1 cellular context compared by ENCODE assay signal in genomic region chr2:209473930-209474419, GRCh38.
TF ChIP-seq lines count a peak whose summit lies in the region.

No MANE protein-coding gene starts in this region.

TF ChIP-seq in HEK293, 187 proteins besides CTCF, POLR2A, EP300 and RAD21 (continued from another document and continues in another):
- TF ChIP-seq, protein P1, sequence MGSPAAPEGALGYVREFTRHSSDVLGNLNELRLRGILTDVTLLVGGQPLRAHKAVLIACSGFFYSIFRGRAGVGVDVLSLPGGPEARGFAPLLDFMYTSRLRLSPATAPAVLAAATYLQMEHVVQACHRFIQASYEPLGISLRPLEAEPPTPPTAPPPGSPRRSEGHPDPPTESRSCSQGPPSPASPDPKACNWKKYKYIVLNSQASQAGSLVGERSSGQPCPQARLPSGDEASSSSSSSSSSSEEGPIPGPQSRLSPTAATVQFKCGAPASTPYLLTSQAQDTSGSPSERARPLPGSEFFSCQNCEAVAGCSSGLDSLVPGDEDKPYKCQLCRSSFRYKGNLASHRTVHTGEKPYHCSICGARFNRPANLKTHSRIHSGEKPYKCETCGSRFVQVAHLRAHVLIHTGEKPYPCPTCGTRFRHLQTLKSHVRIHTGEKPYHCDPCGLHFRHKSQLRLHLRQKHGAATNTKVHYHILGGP (tag by site-specific recombination; IDR thresholded peaks at IDR 0.05) = peak; percentile 80
- peak; percentile 91 for TF ChIP-seq PRDM6 (tag by site-specific recombination; IDR thresholded peaks at IDR 0.05)
- TF ChIP-seq PRDM4 (tag by site-specific recombination; IDR thresholded peaks at IDR 0.05) = peak; percentile 84
- TF ChIP-seq ZNF514 (tag by site-specific recombination; IDR thresholded peaks at IDR 0.05) = no peak
- TF ChIP-seq ZNF362 (tag by site-specific recombination; IDR thresholded peaks at IDR 0.05) = peak; percentile 72; the same call in 1 of the 2 replicates
- peak; percentile 22 for TF ChIP-seq SETDB1 (IDR thresholded peaks at IDR 0.05; ENCODE audit: insufficient read length, low read length)
- TF ChIP-seq, protein P2, sequence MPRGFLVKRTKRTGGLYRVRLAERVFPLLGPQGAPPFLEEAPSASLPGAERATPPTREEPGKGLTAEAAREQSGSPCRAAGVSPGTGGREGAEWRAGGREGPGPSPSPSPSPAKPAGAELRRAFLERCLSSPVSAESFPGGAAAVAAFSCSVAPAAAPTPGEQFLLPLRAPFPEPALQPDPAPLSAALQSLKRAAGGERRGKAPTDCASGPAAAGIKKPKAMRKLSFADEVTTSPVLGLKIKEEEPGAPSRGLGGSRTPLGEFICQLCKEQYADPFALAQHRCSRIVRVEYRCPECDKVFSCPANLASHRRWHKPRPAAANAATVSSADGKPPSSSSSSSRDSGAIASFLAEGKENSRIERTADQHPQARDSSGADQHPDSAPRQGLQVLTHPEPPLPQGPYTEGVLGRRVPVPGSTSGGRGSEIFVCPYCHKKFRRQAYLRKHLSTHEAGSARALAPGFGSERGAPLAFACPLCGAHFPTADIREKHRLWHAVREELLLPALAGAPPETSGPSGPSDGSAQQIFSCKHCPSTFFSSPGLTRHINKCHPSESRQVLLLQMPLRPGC (tag by site-specific recombination; IDR thresholded peaks at IDR 0.05) = peak; percentile 80; the same call in 1 of the 2 replicates
- peak; percentile 99 for TF ChIP-seq GFI1B (tag by site-specific recombination; IDR thresholded peaks at IDR 0.05)
- TF ChIP-seq ZNF560 (tag by site-specific recombination; IDR thresholded peaks at IDR 0.05; ENCODE audit: borderline replicate concordance) = no peak
- peak; percentile 94 for TF ChIP-seq ZNF843 (tag by site-specific recombination; IDR thresholded peaks at IDR 0.05)
- peak; percentile 89 for TF ChIP-seq ZBTB17 (tag by site-specific recombination; IDR thresholded peaks at IDR 0.05)
- 0 out of 2 replicates have a peak, but pooled peaks have one; percentile 22 for TF ChIP-seq ZNF18 (tag by site-specific recombination; IDR thresholded peaks at IDR 0.05)
- TF ChIP-seq SP7 (tag by site-specific recombination; IDR thresholded peaks at IDR 0.05) = peak; percentile 91
- no peak for TF ChIP-seq GLI4 (tag by site-specific recombination; IDR thresholded peaks at IDR 0.05)
- TF ChIP-seq ZNF37A (tag by site-specific recombination; IDR thresholded peaks at IDR 0.05) = no peak
- no peak for TF ChIP-seq ZNF571 (tag by site-specific recombination; IDR thresholded peaks at IDR 0.05)
- TF ChIP-seq ZNF391 (tag by site-specific recombination; IDR thresholded peaks at IDR 0.05; ENCODE audit: borderline replicate concordance, low read depth) = 0 out of 2 replicates have a peak, but pooled peaks have one; percentile 35
- peak; percentile 54 for TF ChIP-seq KLF8 (tag by site-specific recombination; IDR thresholded peaks at IDR 0.05)
- no peak for TF ChIP-seq ZNF211 (tag by site-specific recombination; IDR thresholded peaks at IDR 0.05; ENCODE audit: low read depth)
- TF ChIP-seq TCF7L2 (IDR thresholded peaks at IDR 0.05; ENCODE audit: borderline replicate concordance, low read depth, low read length) = peak; percentile 27; the same call in 1 of the 2 replicates
- no peak for TF ChIP-seq ZNF280D (tag by site-specific recombination; IDR thresholded peaks at IDR 0.05)
- peak; percentile 90 for TF ChIP-seq OSR2 (tag by site-specific recombination; IDR thresholded peaks at IDR 0.05)
- no peak for TF ChIP-seq SP3 (tag by site-specific recombination; IDR thresholded peaks at IDR 0.05)
- TF ChIP-seq ZNF366 (tag by site-specific recombination; conservative IDR thresholded peaks at IDR 0.05) = peak; percentile 93
- 0 out of 2 replicates have a peak, but pooled peaks have one; percentile 54 for TF ChIP-seq ZNF394 (tag by site-specific recombination; IDR thresholded peaks at IDR 0.05; ENCODE audit: borderline replicate concordance)
- TF ChIP-seq ZNF174 (tag by site-specific recombination; IDR thresholded peaks at IDR 0.05) = no peak
- peak; percentile 69; the same call in 1 of the 2 replicates for TF ChIP-seq OVOL3 (tag by site-specific recombination; IDR thresholded peaks at IDR 0.05)
- peak; percentile 51 for TF ChIP-seq IKZF3 (tag by site-specific recombination; IDR thresholded peaks at IDR 0.05)
- TF ChIP-seq ZNF155 (tag by site-specific recombination; IDR thresholded peaks at IDR 0.05) = no peak
- TF ChIP-seq WT1 (tag by site-specific recombination; IDR thresholded peaks at IDR 0.05) = peak; percentile 87
- TF ChIP-seq ZBTB6 (tag by site-specific recombination; IDR thresholded peaks at IDR 0.05) = peak; percentile 63
- no peak for TF ChIP-seq KLF9 (tag by site-specific recombination; IDR thresholded peaks at IDR 0.05; ENCODE audit: low read depth)
- no peak for TF ChIP-seq HIC1 (tag by site-specific recombination; IDR thresholded peaks at IDR 0.05)
- TF ChIP-seq KLF7 (tag by site-specific recombination; IDR thresholded peaks at IDR 0.05; ENCODE audit: borderline replicate concordance) = no peak
- 0 out of 2 replicates have a peak, but pooled peaks have one; percentile 19 for TF ChIP-seq HOXD13 (CRISPR knock-in tag; IDR thresholded peaks at IDR 0.05; ENCODE audit: borderline replicate concordance)
- TF ChIP-seq, protein P3, sequence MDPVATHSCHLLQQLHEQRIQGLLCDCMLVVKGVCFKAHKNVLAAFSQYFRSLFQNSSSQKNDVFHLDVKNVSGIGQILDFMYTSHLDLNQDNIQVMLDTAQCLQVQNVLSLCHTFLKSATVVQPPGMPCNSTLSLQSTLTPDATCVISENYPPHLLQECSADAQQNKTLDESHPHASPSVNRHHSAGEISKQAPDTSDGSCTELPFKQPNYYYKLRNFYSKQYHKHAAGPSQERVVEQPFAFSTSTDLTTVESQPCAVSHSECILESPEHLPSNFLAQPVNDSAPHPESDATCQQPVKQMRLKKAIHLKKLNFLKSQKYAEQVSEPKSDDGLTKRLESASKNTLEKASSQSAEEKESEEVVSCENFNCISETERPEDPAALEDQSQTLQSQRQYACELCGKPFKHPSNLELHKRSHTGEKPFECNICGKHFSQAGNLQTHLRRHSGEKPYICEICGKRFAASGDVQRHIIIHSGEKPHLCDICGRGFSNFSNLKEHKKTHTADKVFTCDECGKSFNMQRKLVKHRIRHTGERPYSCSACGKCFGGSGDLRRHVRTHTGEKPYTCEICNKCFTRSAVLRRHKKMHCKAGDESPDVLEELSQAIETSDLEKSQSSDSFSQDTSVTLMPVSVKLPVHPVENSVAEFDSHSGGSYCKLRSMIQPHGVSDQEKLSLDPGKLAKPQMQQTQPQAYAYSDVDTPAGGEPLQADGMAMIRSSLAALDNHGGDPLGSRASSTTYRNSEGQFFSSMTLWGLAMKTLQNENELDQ (tag by site-specific recombination; IDR thresholded peaks at IDR 0.05; ENCODE audit: low read depth) = no peak
- TF ChIP-seq, protein P4, sequence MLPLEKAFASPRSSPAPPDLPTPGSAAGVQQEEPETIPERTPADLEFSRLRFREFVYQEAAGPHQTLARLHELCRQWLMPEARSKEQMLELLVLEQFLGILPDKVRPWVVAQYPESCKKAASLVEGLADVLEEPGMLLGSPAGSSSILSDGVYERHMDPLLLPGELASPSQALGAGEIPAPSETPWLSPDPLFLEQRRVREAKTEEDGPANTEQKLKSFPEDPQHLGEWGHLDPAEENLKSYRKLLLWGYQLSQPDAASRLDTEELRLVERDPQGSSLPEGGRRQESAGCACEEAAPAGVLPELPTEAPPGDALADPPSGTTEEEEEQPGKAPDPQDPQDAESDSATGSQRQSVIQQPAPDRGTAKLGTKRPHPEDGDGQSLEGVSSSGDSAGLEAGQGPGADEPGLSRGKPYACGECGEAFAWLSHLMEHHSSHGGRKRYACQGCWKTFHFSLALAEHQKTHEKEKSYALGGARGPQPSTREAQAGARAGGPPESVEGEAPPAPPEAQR (tag by site-specific recombination; IDR thresholded peaks at IDR 0.05) = no peak
- peak; percentile 82 for TF ChIP-seq GLIS1 (tag by site-specific recombination; IDR thresholded peaks at IDR 0.05)
